ENCODE assay signal across 12 cellular contexts in the genomic region with DNA sequence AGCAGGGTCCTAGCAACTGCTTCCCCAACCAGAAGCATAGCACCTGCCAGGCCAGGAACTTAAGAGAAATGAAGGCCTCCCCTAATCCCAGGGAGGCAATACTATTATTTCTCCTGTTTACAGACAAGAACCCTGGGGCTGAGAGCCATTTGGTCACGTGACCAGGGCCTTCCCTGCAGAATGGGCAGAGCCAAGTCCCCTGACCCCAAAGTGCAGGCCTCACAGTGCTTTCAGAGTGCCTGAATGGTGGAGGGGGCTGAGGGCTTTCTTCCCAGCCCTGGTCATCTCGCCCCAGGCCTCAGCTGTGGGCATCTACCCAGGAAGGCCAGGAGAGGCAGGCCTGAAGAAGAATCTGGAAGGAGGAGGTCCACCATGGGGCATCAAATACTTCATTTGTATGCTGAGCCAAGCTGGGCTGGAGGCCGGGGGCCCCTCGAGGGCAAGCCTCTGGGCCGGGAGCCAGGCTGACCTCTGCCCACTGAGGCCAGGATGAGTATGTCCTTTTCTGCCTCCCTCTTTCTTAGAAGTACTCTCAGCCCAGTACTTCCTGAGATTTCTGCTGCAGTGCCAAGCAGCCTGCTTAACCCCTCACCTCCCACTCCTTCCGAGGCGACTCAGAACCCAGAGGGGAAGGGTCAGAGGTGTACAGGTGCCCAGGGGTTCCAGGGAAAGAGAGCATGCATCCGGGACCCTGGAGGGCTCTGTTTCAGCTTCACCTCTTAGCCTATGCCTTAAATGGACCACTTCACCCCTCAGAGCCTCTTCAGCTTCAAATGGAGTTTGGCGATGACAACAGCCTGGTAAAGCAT. TPM values are rescaled to one million over a fixed set of nuclear protein-coding genes. Genes with fewer than 3 reads are reported as not detected.
A peak's percentile ranks its signal among the peaks of the same experiment; 100 is the strongest.
DNase-seq lines count a peak whose midpoint lies in the region; ATAC-seq, FAIRE-seq and TF ChIP-seq lines count a peak whose summit lies in the region.
"Had no signal": no experiment of that assay in that cellular context is flagged by ENCODE, and none has a peak within 500 bp of the region (broad histone marks: within the 10 kb centered on the region; RNA-seq: fewer than 3 reads in every experiment).

No MANE protein-coding gene starts in this region.

- H4K20me1 ChIP-seq in astrocyte (ENCODE audit: insufficient read depth, low read length): no peaks in the 10 kb centered on the region

- no peaks in the 10 kb centered on the region for H3K9me3 ChIP-seq in astrocyte (ENCODE audit: insufficient read depth, low read depth, low read length)

- H3K27ac ChIP-seq in astrocyte (ENCODE audit: low read depth, low read length) (no peak overlapping the region), layer of hippocampus (ENCODE audit: low read depth, low read length) (peak overlapping the region; percentile 53), skin epidermis (peak overlapping the region in 13 of 21 experiments; percentile 7 to 80 (median 40))

- no peak overlapping the region for H2AFZ ChIP-seq in astrocyte (ENCODE audit: low read depth, low read length)

- DNase-seq in ELR (ENCODE audit: low read depth) (peak; percentile 50), astrocyte (ENCODE audit: low read depth) (no peak), GF-D8 (lab: John Stamatoyannopoulos, UW) (no peak), NCI-H1417 treated with DMSO at 0.1 percent for 48 hours (lab: John Stamatoyannopoulos, UW) (no peak)
- DNase-seq: activated naive CD4-positive, alpha-beta T cell treated with anti-CD3 and anti-CD28 coated beads for 36 hours; DMS53; NCI-H1417; T-cell had no signal

- FAIRE-seq in astrocyte (lab: Jason Lieb, UNC): no peak

- H3K27me3 ChIP-seq in astrocyte (ENCODE audit: insufficient read depth, low read length) (no peaks in the 10 kb centered on the region), layer of hippocampus (ENCODE audit: control insufficient read depth, insufficient read depth, low read length) (no peaks in the 10 kb centered on the region)

- ATAC-seq in HG03565 (IDR thresholded peaks at IDR 0.05; ENCODE audit: unreplicated experiment) (no peak), HG02588 (IDR thresholded peaks at IDR 0.05; ENCODE audit: unreplicated experiment) (no peak)

- H3K79me2 ChIP-seq in astrocyte (ENCODE audit: insufficient read depth, low read length): no peaks in the 10 kb centered on the region

- H3K36me3 Mint-ChIP-seq in astrocyte (ENCODE audit: low read depth, unreplicated experiment): no peaks in the 10 kb centered on the region
- H3K36me3 Mint-ChIP-seq: T-cell had no signal

- H3K4me1 ChIP-seq in astrocyte (ENCODE audit: insufficient read depth, low read length): peaks cover 25% of the 10 kb centered on the region

- no peak overlapping the region for H3K4me2 ChIP-seq in astrocyte (ENCODE audit: low read length)

- no peaks in the 10 kb centered on the region for H3K9me3 Mint-ChIP-seq in astrocyte (ENCODE audit: unreplicated experiment)
- H3K9me3 Mint-ChIP-seq: activated naive CD4-positive, alpha-beta T cell treated with anti-CD3 and anti-CD28 coated beads for 36 hours; T-cell had no signal

- H3K4me1 Mint-ChIP-seq in astrocyte (ENCODE audit: low read depth, unreplicated experiment): peaks cover 4% of the 10 kb centered on the region
- H3K4me1 Mint-ChIP-seq: T-cell had no signal

- no peak for TF ChIP-seq CTCF in astrocyte (IDR thresholded peaks at IDR 0.05; ENCODE audit: insufficient read depth, low read depth, low read length)

- peak overlapping the region; percentile 31 for H3K9ac ChIP-seq in astrocyte (ENCODE audit: low read length)

- H3K27ac Mint-ChIP-seq in astrocyte (ENCODE audit: unreplicated experiment): no peak overlapping the region
- H3K27ac Mint-ChIP-seq: activated naive CD4-positive, alpha-beta T cell treated with anti-CD3 and anti-CD28 coated beads for 36 hours; T-cell had no signal

- no peak overlapping the region for H3K4me3 ChIP-seq in astrocyte (ENCODE audit: insufficient read depth, low read depth, low read length)
- H3K4me3 ChIP-seq in skin epidermis: no peak overlapping the region

- no peaks in the 10 kb centered on the region for H3K36me3 ChIP-seq in astrocyte (ENCODE audit: insufficient read depth, low read length)

- no peak overlapping the region for H3K4me3 Mint-ChIP-seq in astrocyte (ENCODE audit: unreplicated experiment)
- H3K4me3 Mint-ChIP-seq: activated naive CD4-positive, alpha-beta T cell treated with anti-CD3 and anti-CD28 coated beads for 36 hours; T-cell had no signal

- peaks cover 2% of the 10 kb centered on the region for H3K27me3 Mint-ChIP-seq in astrocyte (ENCODE audit: low read depth, unreplicated experiment)
- H3K27me3 Mint-ChIP-seq: T-cell had no signal

RNA-seq across cellular contexts. Expression of gene DUSP1, which starts 18.9 kb away (rescaled TPM):
- 80.5 and 90.1 TPM in 2 replicates for total RNA-seq in astrocyte

RNA-seq across cellular contexts. Expression of gene ERGIC1, which starts 44.2 kb away (rescaled TPM):
- 131 and 137 TPM in 2 replicates for total RNA-seq in astrocyte
